In the genomic region with DNA sequence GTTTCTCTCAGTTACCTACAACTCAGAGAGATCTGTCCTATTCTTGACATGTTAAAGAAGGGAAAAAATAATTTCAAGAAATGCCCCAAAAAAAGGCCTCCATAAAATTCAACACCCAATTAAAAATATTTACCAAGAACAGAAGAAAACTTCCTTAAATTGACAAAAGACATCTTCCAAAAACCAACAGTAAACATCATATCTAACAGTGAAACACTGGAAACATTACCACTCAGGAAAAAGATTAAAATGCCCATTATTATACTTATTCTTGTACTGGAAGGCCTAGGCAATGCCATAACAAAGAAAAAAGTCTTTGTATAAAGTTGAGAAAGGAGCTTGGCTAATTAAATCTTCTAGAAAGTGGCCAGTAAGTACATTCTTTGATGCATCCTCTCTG, we compare ENCODE assay signal across 34 cellular contexts.
"Had no signal": no experiment of that assay in that cellular context is flagged by ENCODE, and none has a peak within 500 bp of the region (broad histone marks: within the 10 kb centered on the region; RNA-seq: fewer than 3 reads in every experiment).

No MANE protein-coding gene starts in this region.

- DNase-seq: Karpas-422, Kasumi-1, MG63, MM.1S, MV-4-11, NCI-H1048, NCI-H1092, NCI-H1092 treated with DMSO at 0.1 percent for 48 hours, NCI-H1105, NCI-H1105 treated with DMSO at 0.1 percent for 48 hours, NCI-H1417, NCI-H1417 treated with DMSO at 0.1 percent for 48 hours, NCI-H1436, NCI-H1436 treated with DMSO at 0.1 percent for 48 hours, NCI-H146, NCI-H1694, NCI-H1694 treated with DMSO at 0.1 percent for 48 hours, NCI-H187, NCI-H187 treated with DMSO at 0.1 percent for 48 hours, NCI-H1930, NCI-H2029, NCI-H2029 treated with DMSO at 0.1 percent for 48 hours, NCI-H2081, NCI-H2081 treated with DMSO at 0.1 percent for 48 hours, NCI-H2107, NCI-H2171, NCI-H2171 treated with DMSO at 0.1 percent for 48 hours, NCI-H2227 treated with DMSO at 0.1 percent for 48 hours, NCI-H226, NCI-H345, NCI-H446, NCI-H446 treated with DMSO at 0.1 percent for 48 hours, NCI-H510A, NCI-H510A treated with DMSO at 0.1 percent for 48 hours had no signal

- H3K9me3 ChIP-seq: MG63 had no signal

- H3K27me3 ChIP-seq: MG63 had no signal

- H3K36me3 ChIP-seq: MG63 had no signal

- H3K4me3 ChIP-seq: MG63 had no signal
